ENCODE assay signal across 14 cellular contexts in genomic region chr20:49889245-49889942, GRCh38. TPM values are rescaled to one million over a fixed set of nuclear protein-coding genes. Genes with fewer than 3 reads are reported as not detected.
DNase-seq lines count a peak whose midpoint lies in the region; ATAC-seq, FAIRE-seq and TF ChIP-seq lines count a peak whose summit lies in the region.
"Had no signal": no experiment of that assay in that cellular context is flagged by ENCODE, and none has a peak within 500 bp of the region (broad histone marks: within the 10 kb centered on the region; RNA-seq: fewer than 3 reads in every experiment).

No MANE protein-coding gene starts in this region.

- H3K27me3 Mint-ChIP-seq in GM23338 (ENCODE audit: insufficient read depth, low read depth, poor library complexity) (peaks cover 19% of the 10 kb centered on the region), natural killer cell (ENCODE audit: low read depth in 2 of 2) (no peaks in the 10 kb centered on the region)
- H3K27me3 Mint-ChIP-seq: stimulated activated memory B cell treated with anti-CD40 and anti-IgM and Interleukin-4, amounts not matched to agents 10 μg/mL and 1 μg/mL and 100 μg/mL, for 72 hours had no signal

- CTCF ChIA-PET in A549 (lab: Yijun Ruan, JAX) (interaction anchor here (0.6 to 13.0 kb wide), 39 partner anchors 9 to 585 kb away, joined by 3 to 226 read pairs (median 6); partner anchors contain the start of gene SPATA2), K562 (lab: Yijun Ruan, JAX; ENCODE audit: low intra/inter-chr PET ratio) (interaction anchor here (0.6 to 3.0 kb wide), 4 partner anchors 39 to 555 kb away, joined by 3 to 22 read pairs (median 10); no protein-coding TSS in a partner anchor)

- ATAC-seq in A549 (peak in 1 of 2 experiments; percentile 15; a peak in 2 of 6 replicates), GM23338 (no peak), K562 (no peak), natural killer cell (no peak), GM18870 (IDR thresholded peaks at IDR 0.05; ENCODE audit: unreplicated experiment) (no peak)

- H3K27ac ChIP-seq in A549 (peak overlapping the region in 1 of 2 experiments; percentile 41; a peak in 3 of 6 replicates), GM23338 (ENCODE audit: low read depth) (no peak overlapping the region), K562 (ENCODE audit: extremely low read depth, low read depth, low read length) (no peak overlapping the region)
- H3K27ac ChIP-seq: hepatocyte, psoas muscle, WERI-Rb-1 had no signal

- H3K4me1 Mint-ChIP-seq in GM23338, result peaks cover 48% of the 10 kb centered on the region
- peaks cover 5 to 11% of the 10 kb centered on the region in 2 donors for H3K4me1 Mint-ChIP-seq in natural killer cell

- peaks cover 4% of the 10 kb centered on the region for H3K9me1 ChIP-seq in K562 (ENCODE audit: control insufficient read depth, insufficient read depth, low read length)

- H3K4me1 ChIP-seq in A549 (peaks cover 18% of the 10 kb centered on the region), GM23338 (ENCODE audit: insufficient read depth) (peaks cover 10% of the 10 kb centered on the region), K562 (replicated peaks in 1 of 2; ENCODE audit: control insufficient read depth in 2 of 2, insufficient read depth in 2 of 2, low read length in 2 of 2) (peaks cover 8 to 47% of the 10 kb centered on the region in 2 experiments)

- 68% methylated on average over 5 of the region's 5 CpGs for WGBS in A549 (ENCODE audit: missing lambda C conversion rate)
- WGBS in K562 (ENCODE audit: insufficient coverage, low coverage, missing lambda C conversion rate), result 65% methylated on average over 5 of the region's 5 CpGs

- H2AFZ ChIP-seq in GM23338, result no peak overlapping the region
- H2AFZ ChIP-seq in K562 (ENCODE audit: low read depth, low read length), result no peak overlapping the region
- H2AFZ ChIP-seq: hepatocyte had no signal

- TF ChIP-seq EP300 in A549 (IDR thresholded peaks at IDR 0.05), result no peak
- TF ChIP-seq EP300 in K562 (IDR thresholded peaks at IDR 0.05; ENCODE audit: low read length), result no peak

- H3K79me2 ChIP-seq in GM23338 (replicated peaks; ENCODE audit: insufficient read depth) (no peaks in the 10 kb centered on the region), K562 (ENCODE audit: control insufficient read depth, insufficient read depth, low read length) (no peaks in the 10 kb centered on the region)
- H3K79me2 ChIP-seq: hepatocyte had no signal

- H3K9me3 ChIP-seq in A549, result no peaks in the 10 kb centered on the region
- no peaks in the 10 kb centered on the region for H3K9me3 ChIP-seq in K562 (replicated peaks; ENCODE audit: control insufficient read depth, insufficient read depth, low read depth, low read length)
- H3K9me3 ChIP-seq: psoas muscle had no signal

- H3K9me3 Mint-ChIP-seq in GM23338 (no peaks in the 10 kb centered on the region), natural killer cell (no peaks in the 10 kb centered on the region)
- H3K9me3 Mint-ChIP-seq: stimulated activated memory B cell treated with anti-CD40 and anti-IgM and Interleukin-4, amounts not matched to agents 10 μg/mL and 1 μg/mL and 100 μg/mL, for 72 hours had no signal

- BruUV-seq in K562 (replicated peaks; lab: Mats Ljungman, UMichigan), result no TSS peak

- POLR2A ChIA-PET in A549 (lab: Yijun Ruan, JAX), result interaction anchor here (0.5 to 1.3 kb wide), 2 partner anchors 14 to 27 kb away, joined by 3 read pairs; partner anchors contain the start of gene SPATA2
- POLR2A ChIA-PET in K562 (lab: Yijun Ruan, JAX), result interaction anchor here (0.6 kb wide), 1 partner anchor 41 kb away, joined by 3 read pairs; no protein-coding TSS in a partner anchor

- H3K36me3 ChIP-seq in GM23338 (ENCODE audit: insufficient read depth) (no peaks in the 10 kb centered on the region), K562 (ENCODE audit: control insufficient read depth, insufficient read depth, low read length) (peaks cover 39% of the 10 kb centered on the region; the same call in 1 of the 3 replicates)
- H3K36me3 ChIP-seq: WERI-Rb-1 had no signal

- H3K4me2 ChIP-seq in A549 (0 out of 3 replicates have a peak overlapping the region, but pooled peaks have one; percentile 7), GM23338 (peak overlapping the region; percentile 40; the same call in 1 of the 2 replicates), K562 (ENCODE audit: insufficient read depth, low read length) (no peak overlapping the region)
- H3K4me2 ChIP-seq: hepatocyte had no signal

- no peak for TF ChIP-seq CTCF in A549 (IDR thresholded peaks at IDR 0.05)
- TF ChIP-seq CTCF in GM23338 (conservative IDR thresholded peaks at IDR 0.05; ENCODE audit: low read depth in 2 of 2), result no peak
- no peak for TF ChIP-seq CTCF in K562 (IDR thresholded peaks at IDR 0.05 in 2 of 3, conservative IDR thresholded peaks at IDR 0.05 in 1 of 3; ENCODE audit: insufficient read depth in 2 of 3, low read depth in 1 of 3, low read length in 3 of 3)
- TF ChIP-seq CTCF in natural killer cell (IDR thresholded peaks at IDR 0.05), result no peak

- H4K20me1 ChIP-seq in GM23338 (replicated peaks; ENCODE audit: insufficient read depth) (no peaks in the 10 kb centered on the region), K562 (replicated peaks; ENCODE audit: control insufficient read depth, insufficient read depth, low read length) (peaks cover 12% of the 10 kb centered on the region; the same call in 1 of the 2 replicates)

- no peak for TF ChIP-seq POLR2A in A549 (IDR thresholded peaks at IDR 0.05; ENCODE audit: low read length)
- TF ChIP-seq POLR2A in K562 (conservative IDR thresholded peaks at IDR 0.05), result no peak

- H3F3A ChIP-seq in GM23338 (replicated peaks; ENCODE audit: low read depth), result no peaks in the 10 kb centered on the region

- no peak overlapping the region for H3K4me3 ChIP-seq in A549
- H3K4me3 ChIP-seq in GM23338, result no peak overlapping the region
- H3K4me3 ChIP-seq in K562, result no peak overlapping the region
- H3K4me3 ChIP-seq: hepatocyte, psoas muscle had no signal

- H3K27ac Mint-ChIP-seq in GM23338, result peak overlapping the region; percentile 10; the same call in 1 of the 2 replicates
- H3K27ac Mint-ChIP-seq in natural killer cell, result peak overlapping the region; percentile 69 to 70

- in situ Hi-C loops in K562 (cut with MboI), result loop anchor here (25.0 kb wide), 1 partner anchor 552 kb away; no protein-coding TSS in a partner anchor

- H3K9me2 ChIP-seq in GM23338 (ENCODE audit: insufficient read depth), result no peaks in the 10 kb centered on the region

- TF ChIP-seq RAD21 in A549 (conservative IDR thresholded peaks at IDR 0.05 in 1 of 2, IDR thresholded peaks at IDR 0.05 in 1 of 2), result no peak
- no peak for TF ChIP-seq RAD21 in K562 (CRISPR knock-in tag; conservative IDR thresholded peaks at IDR 0.05 in 1 of 2, IDR thresholded peaks at IDR 0.05 in 1 of 2)

- intact Hi-C loops in K562 (cut with micrococcal nuclease) (loop anchor here (2.0 kb wide), 1 partner anchor 39 kb away; no protein-coding TSS in a partner anchor), natural killer cell (cut with micrococcal nuclease) (no loop called here)

- no peak overlapping the region for H3K9ac ChIP-seq in K562 (ENCODE audit: insufficient read depth in 1 of 2, low read depth in 2 of 2, low read length in 2 of 2)

- H3K27me3 ChIP-seq in GM23338 (ENCODE audit: insufficient read depth) (no peaks in the 10 kb centered on the region), K562 (ENCODE audit: control insufficient read depth in 2 of 2, insufficient read depth in 2 of 2, low read length in 2 of 2) (no peaks in the 10 kb centered on the region)
- H3K27me3 ChIP-seq: hepatocyte had no signal

- H3K4me3 Mint-ChIP-seq in GM23338, result no peak overlapping the region; the same call in 2 of the 3 replicates
- no peak overlapping the region for H3K4me3 Mint-ChIP-seq in natural killer cell
- H3K4me3 Mint-ChIP-seq: stimulated activated memory B cell treated with anti-CD40 and anti-IgM and Interleukin-4, amounts not matched to agents 10 μg/mL and 1 μg/mL and 100 μg/mL, for 72 hours had no signal

- no peak for DNase-seq in A549 (ENCODE audit: low read depth in 1 of 2, low spot score in 1 of 2)
- no peak for DNase-seq in GM23338 (ENCODE audit: low spot score)
- no peak for DNase-seq in K562 (ENCODE audit: extremely low read depth in 1 of 4, low spot score in 3 of 4)
- DNase-seq in natural killer cell, result no peak
- no peak for DNase-seq in SKM-1 (lab: John Stamatoyannopoulos, UW; ENCODE audit: unreplicated experiment)
- no peak for DNase-seq in effector CD4-positive, alpha-beta T cell
- no peak for DNase-seq in HCEC 1CT
- DNase-seq: psoas muscle, SIG-M5 had no signal

- FAIRE-seq in A549 (lab: Jason Lieb, UNC) (no peak), K562 (lab: Jason Lieb, UNC) (no peak)
- FAIRE-seq: GM18507 had no signal

- H3K36me3 Mint-ChIP-seq in GM23338 (ENCODE audit: low read depth), result peaks cover 5% of the 10 kb centered on the region; the same call in 1 of the 3 replicates
- H3K36me3 Mint-ChIP-seq in natural killer cell, result no peaks in the 10 kb centered on the region

RNA-seq across cellular contexts. Expression of gene SPATA2, which starts 25.9 kb away (rescaled TPM):
- polyA plus RNA-seq in A549 (2011; rRNA removed) (4.9 and 5.1 TPM in 2 replicates), A549 (2017; fragmentation: RNase III; extraction: RNeasy Plus Mini Kit Qiagen cat#74134 plus additional on column Dnase treatment) (4.7 to 5.1 TPM (median 4.7 TPM) in 3 replicates), GM23338 (2016; fragmentation: Nextera tagmentation; extraction: Ambion mirVana) (4.9 and 5.3 TPM in 2 replicates), K562 (2011; rRNA removed) (3.8 and 7.3 TPM in 2 replicates), K562 (2014; fragmentation: Illumina TruSeq; extraction: Trizol) (5.0 and 6.7 TPM in 2 replicates), K562 (2014; fragmentation: Nextera tagmentation; extraction: Ambion mirVana) (under 1 TPM; 0.46 to 0.59 TPM), K562 (2014; rRNA removed) (3.2 and 4.0 TPM in 2 replicates)
- polyA plus RNA-seq in A549 (2012; cell fraction: cytosol; rRNA removed), result 6.2 and 8.5 TPM in 2 replicates
- 11.2 and 14.5 TPM in 2 replicates for polyA plus RNA-seq in A549 (2012; cell fraction: nucleus; rRNA removed)
- 6.7 and 8.6 TPM in 2 replicates for polyA minus RNA-seq in A549 (2011; rRNA and poly(A)+ RNA removed)
- 8.7 and 9.3 TPM in 2 replicates for total RNA-seq in GM23338 (2014; rRNA removed; shearing (Covaris generic))
- total RNA-seq in K562 (2011; cell fraction: chromatin; rRNA removed; ENCODE audit: low replicate concordance), result 8.9 and 19.4 TPM in 2 replicates
- total RNA-seq in K562 (2011; cell fraction: nucleolus; rRNA removed), result 11.3 and 13.7 TPM in 2 replicates
- 8.9 and 10.6 TPM in 2 replicates for total RNA-seq in K562 (2011; cell fraction: nucleoplasm; rRNA removed)
- total RNA-seq in K562 (2014; rRNA removed) (2.6 and 2.7 TPM in 2 replicates), K562 (2014; rRNA removed; fragmentation: Illumina TruSeq; extraction: Trizol) (2.2 and 2.5 TPM in 2 replicates), K562 (2015; rRNA removed; fragmentation: Illumina TruSeq; extraction: Trizol) (2.6 and 2.7 TPM in 2 replicates), K562 (2021) (8.0 and 8.2 TPM in 2 replicates), natural killer cell (10 to 100 TPM; 16.4 to 25.8 (median 25.1) TPM)
- 5.4 and 6.6 TPM in 2 replicates for polyA plus RNA-seq in K562 (2011; cell fraction: cytosol; rRNA removed)
- polyA plus RNA-seq in K562 (2011; cell fraction: nucleus; rRNA removed), result 6.0 and 6.9 TPM in 2 replicates
- 4.3 and 4.6 TPM in 2 replicates for polyA plus RNA-seq in K562 (2012)
- 3.8 and 4.3 TPM in 2 replicates for polyA minus RNA-seq in K562 (2011; rRNA and poly(A)+ RNA removed)
- 3.8 and 4.3 TPM in 2 replicates for polyA minus RNA-seq in K562 (2011; cell fraction: cytosol; rRNA and poly(A)+ RNA removed)
- polyA minus RNA-seq in K562 (2011; cell fraction: nucleus; rRNA and poly(A)+ RNA removed), result 3.0 and 3.8 TPM in 2 replicates

RNA-seq across cellular contexts. Expression of gene RNF114, which starts 46.8 kb away (rescaled TPM):
- polyA plus RNA-seq in A549 (2011; rRNA removed) (44.8 and 67.8 TPM in 2 replicates), A549 (2017; fragmentation: RNase III; extraction: RNeasy Plus Mini Kit Qiagen cat#74134 plus additional on column Dnase treatment) (43.1 to 47.0 TPM (median 44.0 TPM) in 3 replicates), GM23338 (2016; fragmentation: Nextera tagmentation; extraction: Ambion mirVana) (153 and 155 TPM in 2 replicates), K562 (2011; rRNA removed) (102 and 111 TPM in 2 replicates), K562 (2014; fragmentation: Illumina TruSeq; extraction: Trizol) (75.8 and 81.2 TPM in 2 replicates), K562 (2014; fragmentation: Nextera tagmentation; extraction: Ambion mirVana) (10 to 100 TPM; 38.6 to 64.5 TPM), K562 (2014; rRNA removed) (55.9 and 76.9 TPM in 2 replicates)
- 68.9 and 80.2 TPM in 2 replicates for polyA plus RNA-seq in A549 (2012; cell fraction: cytosol; rRNA removed)
- 101 and 123 TPM in 2 replicates for polyA plus RNA-seq in A549 (2012; cell fraction: nucleus; rRNA removed)
- 42.6 and 51.8 TPM in 2 replicates for polyA minus RNA-seq in A549 (2011; rRNA and poly(A)+ RNA removed)
- total RNA-seq in GM23338 (2014; rRNA removed; shearing (Covaris generic)), result 211 and 279 TPM in 2 replicates
- 128 TPM in 2 replicates for total RNA-seq in K562 (2011; cell fraction: chromatin; rRNA removed; ENCODE audit: low replicate concordance)
- 83.2 and 92.9 TPM in 2 replicates for total RNA-seq in K562 (2011; cell fraction: nucleolus; rRNA removed)
- 138 and 187 TPM in 2 replicates for total RNA-seq in K562 (2011; cell fraction: nucleoplasm; rRNA removed)
- total RNA-seq in K562 (2014; rRNA removed) (53.5 and 82.2 TPM in 2 replicates), K562 (2014; rRNA removed; fragmentation: Illumina TruSeq; extraction: Trizol) (62.6 and 66.5 TPM in 2 replicates), K562 (2015; rRNA removed; fragmentation: Illumina TruSeq; extraction: Trizol) (54.5 and 57.2 TPM in 2 replicates), K562 (2021) (89.1 and 90.3 TPM in 2 replicates), natural killer cell (100 to 1,000 TPM in 2 of 3 donors, 10 to 100 TPM in 1; 92.3 to 108 (median 100) TPM)
- polyA plus RNA-seq in K562 (2011; cell fraction: cytosol; rRNA removed), result 130 and 133 TPM in 2 replicates
- polyA plus RNA-seq in K562 (2011; cell fraction: nucleus; rRNA removed), result 116 and 131 TPM in 2 replicates
- polyA plus RNA-seq in K562 (2012), result 78.1 and 81.2 TPM in 2 replicates
- 63.1 and 64.7 TPM in 2 replicates for polyA minus RNA-seq in K562 (2011; rRNA and poly(A)+ RNA removed)
- 44.9 and 69.4 TPM in 2 replicates for polyA minus RNA-seq in K562 (2011; cell fraction: cytosol; rRNA and poly(A)+ RNA removed)
- 42.4 and 53.6 TPM in 2 replicates for polyA minus RNA-seq in K562 (2011; cell fraction: nucleus; rRNA and poly(A)+ RNA removed)
